25 cellular contexts compared by ENCODE assay signal in the genomic region with DNA sequence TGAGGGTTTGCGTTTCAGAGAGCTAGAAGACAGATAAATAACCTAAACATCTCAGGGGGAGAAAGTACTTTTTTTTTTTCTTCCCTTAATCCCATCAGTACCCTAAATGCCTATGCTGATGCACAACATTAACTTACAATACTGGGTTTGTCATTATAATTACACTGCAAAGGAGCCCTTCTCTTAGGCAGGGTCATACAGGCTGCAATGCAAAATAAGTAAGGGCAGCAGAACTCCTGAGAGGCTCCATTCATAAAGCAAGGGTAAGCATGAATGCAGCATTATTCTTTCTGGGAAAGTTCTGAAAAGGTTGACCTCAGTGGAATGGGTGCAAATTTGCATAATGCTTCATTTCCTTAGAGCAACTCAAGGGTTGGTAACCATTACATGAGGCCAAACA.
"Had no signal": no experiment of that assay in that cellular context is flagged by ENCODE, and none has a peak within 500 bp of the region (broad histone marks: within the 10 kb centered on the region; RNA-seq: fewer than 3 reads in every experiment).

No MANE protein-coding gene starts in this region.

- H3K9me3 Mint-ChIP-seq: type B pancreatic cell had no signal

- H3K36me3 Mint-ChIP-seq: activated naive CD8-positive, alpha-beta T cell; natural killer cell; type B pancreatic cell had no signal

- H3K27ac Mint-ChIP-seq: activated naive CD8-positive, alpha-beta T cell; activated T-cell treated with anti-CD3 and anti-CD28 coated beads, Interleukin-2, amount 50 U/mL, for 24 hours; activated T-helper 17 cell treated with anti-CD3 and anti-CD28 coated beads, Interleukin-2, amount 50 U/mL, for 72 hours; natural killer cell; type B pancreatic cell had no signal

- H3K27me3 Mint-ChIP-seq: activated naive CD8-positive, alpha-beta T cell; activated T-helper 17 cell treated with anti-CD3 and anti-CD28 coated beads, Interleukin-2, amount 50 U/mL, for 72 hours; type B pancreatic cell had no signal

- H3K4me3 Mint-ChIP-seq: activated naive CD8-positive, alpha-beta T cell; activated T-cell treated with anti-CD3 and anti-CD28 coated beads, Interleukin-2, amount 50 U/mL, for 24 hours; activated T-helper 17 cell treated with anti-CD3 and anti-CD28 coated beads, Interleukin-2, amount 50 U/mL, for 72 hours; natural killer cell; type B pancreatic cell had no signal

- H3K27me3 ChIP-seq: adrenal gland, foreskin keratinocyte, left lung, spleen had no signal

- DNase-seq: activated CD4-positive, alpha-beta T cell treated with anti-CD3 and anti-CD28 coated beads, Interleukin-2, amount 50 U/mL, for 4 hours; activated CD8-positive, alpha-beta memory T cell treated with anti-CD3 and anti-CD28 coated beads for 24 hours; activated CD8-positive, alpha-beta memory T cell treated with anti-CD3 and anti-CD28 coated beads, Interleukin-2, amount 50 U/mL, for 4 hours; activated naive CD4-positive, alpha-beta T cell; activated T-cell treated with anti-CD3 and anti-CD28 coated beads, Interleukin-2, amount 50 U/mL, for 24 hours; adrenal gland; central memory CD4-positive, alpha-beta T cell; dermis blood vessel endothelial cell; effector CD8-positive, alpha-beta T cell; foreskin keratinocyte; glutamatergic neuron; hippocampal formation; kidney glomerular epithelial cell; left lung; natural killer cell; spleen; stimulated activated CD4-positive, alpha-beta T cell treated with anti-CD3 and anti-CD28 coated beads, Interleukin-4, amount 100 ng/mL, for 1 hour; stimulated activated naive CD4-positive, alpha-beta T cell treated with Interleukin-2 at 50 U/mL for 16 hours; T-helper 1 cell; WERI-Rb-1 had no signal

- ATAC-seq: activated T-helper 17 cell treated with anti-CD3 and anti-CD28 coated beads, Interleukin-2, amount 50 U/mL, for 72 hours; foreskin keratinocyte; left lung; natural killer cell had no signal

- H3K4me1 Mint-ChIP-seq: activated T-helper 17 cell treated with anti-CD3 and anti-CD28 coated beads, Interleukin-2, amount 50 U/mL, for 72 hours; natural killer cell had no signal

- H3K27ac ChIP-seq: adrenal gland, foreskin keratinocyte, left lung, prostate gland, spleen, thoracic aorta, WERI-Rb-1 had no signal

- H3K4me1 ChIP-seq: adrenal gland, foreskin keratinocyte, left lung, prostate gland, spleen had no signal

- H3K9me3 ChIP-seq: adrenal gland, prostate gland, thoracic aorta had no signal
